In the genomic region with DNA sequence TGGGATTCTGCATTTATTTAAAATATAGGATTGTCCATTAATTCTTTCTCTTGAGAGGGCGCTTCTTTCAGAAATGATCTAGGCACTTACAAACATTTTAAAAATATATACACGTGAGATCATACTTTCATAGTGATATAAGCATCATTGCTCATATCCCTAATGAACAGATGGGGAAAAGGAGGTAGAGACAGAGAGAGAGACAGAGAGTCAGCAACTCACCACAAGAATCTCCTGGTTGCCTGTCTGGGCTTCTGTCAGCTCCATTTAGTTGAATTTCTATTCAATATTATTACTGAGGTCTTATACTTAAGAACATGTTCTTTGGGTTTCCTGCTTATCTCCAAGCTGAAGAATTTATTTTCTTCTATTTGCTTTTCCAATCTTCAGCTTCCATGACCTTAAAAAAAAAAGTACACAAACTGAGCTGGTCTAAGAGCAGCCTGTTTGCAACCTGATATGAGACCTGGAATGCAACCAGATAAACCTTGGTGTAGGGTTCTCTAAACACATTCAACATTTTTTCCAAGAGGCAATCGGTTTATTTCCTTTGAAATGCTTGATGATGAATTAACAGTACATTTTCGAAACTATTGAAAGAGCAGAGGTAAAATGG, we compare ENCODE assay signal across 1 cellular context.
TF ChIP-seq lines count a peak whose summit lies in the region.

No MANE protein-coding gene starts in this region.

TF ChIP-seq in SK-N-SH treated with all-trans-retinoic acid at 6 μM for 48 hours, 23 proteins besides CTCF, POLR2A, EP300 and RAD21 (continued from another document):
- TF ChIP-seq, protein P1, sequence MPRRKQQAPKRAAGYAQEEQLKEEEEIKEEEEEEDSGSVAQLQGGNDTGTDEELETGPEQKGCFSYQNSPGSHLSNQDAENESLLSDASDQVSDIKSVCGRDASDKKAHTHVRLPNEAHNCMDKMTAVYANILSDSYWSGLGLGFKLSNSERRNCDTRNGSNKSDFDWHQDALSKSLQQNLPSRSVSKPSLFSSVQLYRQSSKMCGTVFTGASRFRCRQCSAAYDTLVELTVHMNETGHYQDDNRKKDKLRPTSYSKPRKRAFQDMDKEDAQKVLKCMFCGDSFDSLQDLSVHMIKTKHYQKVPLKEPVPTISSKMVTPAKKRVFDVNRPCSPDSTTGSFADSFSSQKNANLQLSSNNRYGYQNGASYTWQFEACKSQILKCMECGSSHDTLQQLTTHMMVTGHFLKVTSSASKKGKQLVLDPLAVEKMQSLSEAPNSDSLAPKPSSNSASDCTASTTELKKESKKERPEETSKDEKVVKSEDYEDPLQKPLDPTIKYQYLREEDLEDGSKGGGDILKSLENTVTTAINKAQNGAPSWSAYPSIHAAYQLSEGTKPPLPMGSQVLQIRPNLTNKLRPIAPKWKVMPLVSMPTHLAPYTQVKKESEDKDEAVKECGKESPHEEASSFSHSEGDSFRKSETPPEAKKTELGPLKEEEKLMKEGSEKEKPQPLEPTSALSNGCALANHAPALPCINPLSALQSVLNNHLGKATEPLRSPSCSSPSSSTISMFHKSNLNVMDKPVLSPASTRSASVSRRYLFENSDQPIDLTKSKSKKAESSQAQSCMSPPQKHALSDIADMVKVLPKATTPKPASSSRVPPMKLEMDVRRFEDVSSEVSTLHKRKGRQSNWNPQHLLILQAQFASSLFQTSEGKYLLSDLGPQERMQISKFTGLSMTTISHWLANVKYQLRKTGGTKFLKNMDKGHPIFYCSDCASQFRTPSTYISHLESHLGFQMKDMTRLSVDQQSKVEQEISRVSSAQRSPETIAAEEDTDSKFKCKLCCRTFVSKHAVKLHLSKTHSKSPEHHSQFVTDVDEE (CRISPR knock-in tag; IDR thresholded peaks at IDR 0.05) = no peak
- TF ChIP-seq ESRRG (CRISPR knock-in tag; IDR thresholded peaks at IDR 0.05) (no peak), RARB (CRISPR knock-in tag; IDR thresholded peaks at IDR 0.05) (no peak), ARNTL (CRISPR knock-in tag; IDR thresholded peaks at IDR 0.05; ENCODE audit: borderline replicate concordance, low read depth) (no peak), ZNF70 (CRISPR knock-in tag; IDR thresholded peaks at IDR 0.05) (no peak), ZNF565 (CRISPR knock-in tag; conservative IDR thresholded peaks at IDR 0.05; ENCODE audit: low read depth) (no peak), ISL1 (CRISPR knock-in tag; IDR thresholded peaks at IDR 0.05) (no peak), ZC3H10 (CRISPR knock-in tag; IDR thresholded peaks at IDR 0.05) (no peak), GLIS3 (CRISPR knock-in tag; IDR thresholded peaks at IDR 0.05) (no peak)
